1 cellular context compared by ENCODE assay signal in the genomic region with DNA sequence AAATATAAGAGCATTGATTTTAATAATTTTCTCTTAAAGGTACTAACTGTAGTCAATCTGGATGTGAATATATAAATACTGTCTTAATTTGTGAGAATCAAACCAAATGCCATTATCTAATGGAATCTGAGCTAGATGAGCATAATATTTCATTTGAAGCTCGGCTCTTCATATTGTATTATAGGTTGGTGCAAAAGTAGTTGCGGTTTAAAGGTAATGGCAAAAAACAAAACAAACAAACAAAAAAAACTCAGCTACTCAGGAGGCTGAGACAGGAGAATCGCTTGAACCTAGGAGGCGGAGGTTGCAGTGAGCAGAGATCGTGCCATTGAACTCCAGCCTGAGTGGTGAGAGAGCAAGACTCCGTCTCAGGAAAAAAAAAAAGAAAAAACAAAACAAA.
TF ChIP-seq lines count a peak whose summit lies in the region.

No MANE protein-coding gene starts in this region.

TF ChIP-seq in HepG2, 621 proteins besides CTCF, POLR2A, EP300 and RAD21:
- TF ChIP-seq, protein P1, sequence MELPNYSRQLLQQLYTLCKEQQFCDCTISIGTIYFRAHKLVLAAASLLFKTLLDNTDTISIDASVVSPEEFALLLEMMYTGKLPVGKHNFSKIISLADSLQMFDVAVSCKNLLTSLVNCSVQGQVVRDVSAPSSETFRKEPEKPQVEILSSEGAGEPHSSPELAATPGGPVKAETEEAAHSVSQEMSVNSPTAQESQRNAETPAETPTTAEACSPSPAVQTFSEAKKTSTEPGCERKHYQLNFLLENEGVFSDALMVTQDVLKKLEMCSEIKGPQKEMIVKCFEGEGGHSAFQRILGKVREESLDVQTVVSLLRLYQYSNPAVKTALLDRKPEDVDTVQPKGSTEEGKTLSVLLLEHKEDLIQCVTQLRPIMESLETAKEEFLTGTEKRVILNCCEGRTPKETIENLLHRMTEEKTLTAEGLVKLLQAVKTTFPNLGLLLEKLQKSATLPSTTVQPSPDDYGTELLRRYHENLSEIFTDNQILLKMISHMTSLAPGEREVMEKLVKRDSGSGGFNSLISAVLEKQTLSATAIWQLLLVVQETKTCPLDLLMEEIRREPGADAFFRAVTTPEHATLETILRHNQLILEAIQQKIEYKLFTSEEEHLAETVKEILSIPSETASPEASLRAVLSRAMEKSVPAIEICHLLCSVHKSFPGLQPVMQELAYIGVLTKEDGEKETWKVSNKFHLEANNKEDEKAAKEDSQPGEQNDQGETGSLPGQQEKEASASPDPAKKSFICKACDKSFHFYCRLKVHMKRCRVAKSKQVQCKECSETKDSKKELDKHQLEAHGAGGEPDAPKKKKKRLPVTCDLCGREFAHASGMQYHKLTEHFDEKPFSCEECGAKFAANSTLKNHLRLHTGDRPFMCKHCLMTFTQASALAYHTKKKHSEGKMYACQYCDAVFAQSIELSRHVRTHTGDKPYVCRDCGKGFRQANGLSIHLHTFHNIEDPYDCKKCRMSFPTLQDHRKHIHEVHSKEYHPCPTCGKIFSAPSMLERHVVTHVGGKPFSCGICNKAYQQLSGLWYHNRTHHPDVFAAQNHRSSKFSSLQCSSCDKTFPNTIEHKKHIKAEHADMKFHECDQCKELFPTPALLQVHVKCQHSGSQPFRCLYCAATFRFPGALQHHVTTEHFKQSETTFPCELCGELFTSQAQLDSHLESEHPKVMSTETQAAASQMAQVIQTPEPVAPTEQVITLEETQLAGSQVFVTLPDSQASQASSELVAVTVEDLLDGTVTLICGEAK (IDR thresholded peaks at IDR 0.05): peak; percentile 85
- TF ChIP-seq, protein P1 (CRISPR knock-in tag; IDR thresholded peaks at IDR 0.05): no peak
- TF ChIP-seq RFX3 (CRISPR knock-in tag; IDR thresholded peaks at IDR 0.05): no peak
